Comparison of ENCODE assay signal across 1 cellular context in the genomic region with DNA sequence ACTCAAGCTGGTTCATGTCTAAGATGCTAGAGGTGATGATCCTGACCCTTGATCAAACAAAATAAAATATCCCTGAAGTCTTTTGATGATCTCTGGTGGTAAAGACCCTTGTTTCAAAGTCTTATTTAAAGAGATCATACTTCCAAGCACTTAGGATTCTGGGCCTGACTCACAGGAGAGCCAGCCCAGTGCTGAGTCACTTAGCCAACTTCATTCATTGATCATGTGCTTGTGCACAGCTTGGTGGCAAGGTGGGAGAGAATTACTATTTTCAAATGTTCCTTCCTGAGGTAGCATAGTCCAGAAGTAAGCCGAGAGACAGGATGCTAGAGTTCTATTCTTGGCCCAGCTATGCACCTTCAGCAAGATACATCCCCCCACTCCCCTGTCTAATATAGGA.
TF ChIP-seq lines count a peak whose summit lies in the region.

No MANE protein-coding gene starts in this region.

TF ChIP-seq in WTC11, 78 proteins besides CTCF, POLR2A, EP300 and RAD21 (continued from another document):
- TF ChIP-seq HMGA2 (CRISPR knock-in tag; IDR thresholded peaks at IDR 0.05) (no peak), RORB (CRISPR knock-in tag; IDR thresholded peaks at IDR 0.05) (no peak), EMX1 (CRISPR knock-in tag; IDR thresholded peaks at IDR 0.05) (no peak), ZNF219 (CRISPR knock-in tag; IDR thresholded peaks at IDR 0.05; ENCODE audit: borderline replicate concordance) (no peak), ZNF232 (CRISPR knock-in tag; IDR thresholded peaks at IDR 0.05) (no peak)
- TF ChIP-seq, protein P1, sequence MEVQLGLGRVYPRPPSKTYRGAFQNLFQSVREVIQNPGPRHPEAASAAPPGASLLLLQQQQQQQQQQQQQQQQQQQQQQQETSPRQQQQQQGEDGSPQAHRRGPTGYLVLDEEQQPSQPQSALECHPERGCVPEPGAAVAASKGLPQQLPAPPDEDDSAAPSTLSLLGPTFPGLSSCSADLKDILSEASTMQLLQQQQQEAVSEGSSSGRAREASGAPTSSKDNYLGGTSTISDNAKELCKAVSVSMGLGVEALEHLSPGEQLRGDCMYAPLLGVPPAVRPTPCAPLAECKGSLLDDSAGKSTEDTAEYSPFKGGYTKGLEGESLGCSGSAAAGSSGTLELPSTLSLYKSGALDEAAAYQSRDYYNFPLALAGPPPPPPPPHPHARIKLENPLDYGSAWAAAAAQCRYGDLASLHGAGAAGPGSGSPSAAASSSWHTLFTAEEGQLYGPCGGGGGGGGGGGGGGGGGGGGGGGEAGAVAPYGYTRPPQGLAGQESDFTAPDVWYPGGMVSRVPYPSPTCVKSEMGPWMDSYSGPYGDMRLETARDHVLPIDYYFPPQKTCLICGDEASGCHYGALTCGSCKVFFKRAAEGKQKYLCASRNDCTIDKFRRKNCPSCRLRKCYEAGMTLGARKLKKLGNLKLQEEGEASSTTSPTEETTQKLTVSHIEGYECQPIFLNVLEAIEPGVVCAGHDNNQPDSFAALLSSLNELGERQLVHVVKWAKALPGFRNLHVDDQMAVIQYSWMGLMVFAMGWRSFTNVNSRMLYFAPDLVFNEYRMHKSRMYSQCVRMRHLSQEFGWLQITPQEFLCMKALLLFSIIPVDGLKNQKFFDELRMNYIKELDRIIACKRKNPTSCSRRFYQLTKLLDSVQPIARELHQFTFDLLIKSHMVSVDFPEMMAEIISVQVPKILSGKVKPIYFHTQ (CRISPR knock-in tag; IDR thresholded peaks at IDR 0.05) = no peak
- TF ChIP-seq, protein P2, sequence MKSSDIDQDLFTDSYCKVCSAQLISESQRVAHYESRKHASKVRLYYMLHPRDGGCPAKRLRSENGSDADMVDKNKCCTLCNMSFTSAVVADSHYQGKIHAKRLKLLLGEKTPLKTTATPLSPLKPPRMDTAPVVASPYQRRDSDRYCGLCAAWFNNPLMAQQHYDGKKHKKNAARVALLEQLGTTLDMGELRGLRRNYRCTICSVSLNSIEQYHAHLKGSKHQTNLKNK (CRISPR knock-in tag; IDR thresholded peaks at IDR 0.05) = no peak
- TF ChIP-seq, protein P3, sequence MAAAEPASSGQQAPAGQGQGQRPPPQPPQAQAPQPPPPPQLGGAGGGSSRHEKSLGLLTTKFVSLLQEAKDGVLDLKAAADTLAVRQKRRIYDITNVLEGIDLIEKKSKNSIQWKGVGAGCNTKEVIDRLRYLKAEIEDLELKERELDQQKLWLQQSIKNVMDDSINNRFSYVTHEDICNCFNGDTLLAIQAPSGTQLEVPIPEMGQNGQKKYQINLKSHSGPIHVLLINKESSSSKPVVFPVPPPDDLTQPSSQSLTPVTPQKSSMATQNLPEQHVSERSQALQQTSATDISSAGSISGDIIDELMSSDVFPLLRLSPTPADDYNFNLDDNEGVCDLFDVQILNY (CRISPR knock-in tag; IDR thresholded peaks at IDR 0.05) = no peak
- TF ChIP-seq, protein P4, sequence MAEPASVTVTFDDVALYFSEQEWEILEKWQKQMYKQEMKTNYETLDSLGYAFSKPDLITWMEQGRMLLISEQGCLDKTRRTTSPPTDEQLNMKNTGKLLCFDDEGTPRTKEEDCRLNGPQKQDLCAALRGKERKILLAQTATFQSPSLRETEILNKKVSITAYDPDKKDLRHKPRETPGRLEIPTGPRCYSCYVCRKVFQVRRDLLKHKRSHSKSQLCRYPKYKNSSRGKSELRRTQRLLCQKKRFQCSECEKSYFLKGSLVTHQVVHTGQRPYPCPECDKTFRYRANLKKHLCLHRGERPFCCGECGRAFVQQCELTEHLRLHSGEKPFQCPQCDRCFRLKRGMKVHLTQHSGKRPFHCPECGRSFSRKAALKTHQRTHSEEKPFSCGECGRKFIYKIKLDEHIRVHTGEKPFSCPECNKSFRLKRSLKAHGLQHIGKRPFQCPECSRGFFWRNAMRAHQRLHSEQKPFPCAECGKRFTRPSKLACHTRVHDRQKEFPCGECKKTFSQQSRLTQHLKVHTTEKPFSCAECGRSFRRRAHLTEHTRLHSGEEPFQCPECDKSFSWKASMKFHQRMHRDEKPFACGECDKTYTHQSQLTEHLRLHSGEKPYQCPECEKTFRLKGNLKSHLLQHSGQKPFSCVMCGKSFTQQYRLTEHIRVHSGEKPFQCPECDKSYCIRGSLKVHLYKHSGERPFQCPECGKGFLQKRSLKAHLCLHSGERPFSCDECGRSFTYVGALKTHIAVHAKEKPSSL (CRISPR knock-in tag; conservative IDR thresholded peaks at IDR 0.05) = no peak
- TF ChIP-seq, protein P5, sequence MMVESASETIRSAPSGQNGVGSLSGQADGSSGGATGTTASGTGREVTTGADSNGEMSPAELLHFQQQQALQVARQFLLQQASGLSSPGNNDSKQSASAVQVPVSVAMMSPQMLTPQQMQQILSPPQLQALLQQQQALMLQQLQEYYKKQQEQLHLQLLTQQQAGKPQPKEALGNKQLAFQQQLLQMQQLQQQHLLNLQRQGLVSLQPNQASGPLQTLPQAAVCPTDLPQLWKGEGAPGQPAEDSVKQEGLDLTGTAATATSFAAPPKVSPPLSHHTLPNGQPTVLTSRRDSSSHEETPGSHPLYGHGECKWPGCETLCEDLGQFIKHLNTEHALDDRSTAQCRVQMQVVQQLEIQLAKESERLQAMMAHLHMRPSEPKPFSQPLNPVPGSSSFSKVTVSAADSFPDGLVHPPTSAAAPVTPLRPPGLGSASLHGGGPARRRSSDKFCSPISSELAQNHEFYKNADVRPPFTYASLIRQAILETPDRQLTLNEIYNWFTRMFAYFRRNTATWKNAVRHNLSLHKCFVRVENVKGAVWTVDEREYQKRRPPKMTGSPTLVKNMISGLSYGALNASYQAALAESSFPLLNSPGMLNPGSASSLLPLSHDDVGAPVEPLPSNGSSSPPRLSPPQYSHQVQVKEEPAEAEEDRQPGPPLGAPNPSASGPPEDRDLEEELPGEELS (CRISPR knock-in tag; IDR thresholded peaks at IDR 0.05) = no peak
